In genomic region chr17:77322534-77323412, GRCh38 we compare ENCODE assay signal across 8 cellular contexts.
DNase-seq lines count a peak whose midpoint lies in the region; ATAC-seq, FAIRE-seq and TF ChIP-seq lines count a peak whose summit lies in the region.

No MANE protein-coding gene starts in this region.

- H3K9me3 ChIP-seq in PC-9 (ENCODE audit: insufficient read depth, low read depth) (no peaks in the 10 kb centered on the region), H1 (ENCODE audit: insufficient read depth in 2 of 2, low read depth in 1 of 2, low read length in 1 of 2) (no peaks in the 10 kb centered on the region), mucosa of descending colon (no peaks in the 10 kb centered on the region)

- H3K4me3 ChIP-seq in PC-9, result peak overlapping the region; percentile 82
- no peak overlapping the region for H3K4me3 ChIP-seq in H1 (ENCODE audit: extremely low read depth in 1 of 4, insufficient read depth in 2 of 4, low read depth in 3 of 4, low read length in 4 of 4)
- H3K4me3 ChIP-seq in mucosa of descending colon, result no peak overlapping the region

- H3K56ac ChIP-seq in H1 (replicated peaks; ENCODE audit: insufficient read length, low read depth, low read length), result no peak overlapping the region

- H3K36me3 Mint-ChIP-seq in activated naive CD4-positive, alpha-beta T cell treated with anti-CD3 and anti-CD28 coated beads for 36 hours (ENCODE audit: low read depth), result no peaks in the 10 kb centered on the region

- no peak overlapping the region for H3K4ac ChIP-seq in H1 (replicated peaks; ENCODE audit: insufficient read length, low read depth, low read length)

- DNase-seq in activated naive CD4-positive, alpha-beta T cell treated with anti-CD3 and anti-CD28 coated beads for 36 hours, result no peak
- no peak for DNase-seq in activated naive CD4-positive, alpha-beta T cell treated with anti-CD3 and anti-CD28 coated beads, Interleukin-2, amount 50 U/mL, for 16 hours
- peak; percentile 89 to 90 for DNase-seq in PC-9
- no peak for DNase-seq in H1 (ENCODE audit: low read depth in 1 of 2, low spot score in 2 of 2)
- DNase-seq in mucosa of descending colon, result peak; percentile 52 to 86 (median 67)
- DNase-seq in GM10248 (ENCODE audit: extremely low spot score), result no peak
- no peak for DNase-seq in GM13976 (ENCODE audit: low spot score)

- H3K9me2 ChIP-seq in PC-9 (ENCODE audit: insufficient read depth), result no peaks in the 10 kb centered on the region

- H3K23ac ChIP-seq in H1 (ENCODE audit: insufficient read length), result no peak overlapping the region

- H3K4me1 Mint-ChIP-seq in activated naive CD4-positive, alpha-beta T cell treated with anti-CD3 and anti-CD28 coated beads for 36 hours (ENCODE audit: low read depth), result peaks cover 62% of the 10 kb centered on the region

- no peaks in the 10 kb centered on the region for H3K27me3 ChIP-seq in PC-9 (ENCODE audit: insufficient read depth, low read depth)
- no peaks in the 10 kb centered on the region for H3K27me3 ChIP-seq in H1 (replicated peaks in 1 of 4; ENCODE audit: control insufficient read depth in 3 of 4, extremely low read depth in 1 of 4, insufficient read depth in 3 of 4, low read length in 3 of 4)

- 86% methylated on average over 28 of the region's 31 CpGs; no CpG with 5 or more reads in 1 of the 2 experiments for WGBS in H1 (ENCODE audit: extremely low coverage in 1 of 2, insufficient coverage in 1 of 2, insufficient read length in 1 of 2, insufficient replicate concordance in 2 of 2, low coverage in 1 of 2, low lambda C conversion rate in 2 of 2, missing lambda C conversion rate in 1 of 2), 2 experiments

- H3K36me3 ChIP-seq in PC-9 (ENCODE audit: low read depth), result no peaks in the 10 kb centered on the region
- no peaks in the 10 kb centered on the region for H3K36me3 ChIP-seq in H1 (ENCODE audit: control insufficient read depth in 2 of 4, insufficient read depth in 4 of 4, low read length in 3 of 4)
- H3K36me3 ChIP-seq in mucosa of descending colon (ENCODE audit: low read depth), result no peaks in the 10 kb centered on the region

- H2BK5ac ChIP-seq in H1 (ENCODE audit: low read depth, low read length), result peak overlapping the region; percentile 81; the same call in 1 of the 2 replicates

- H3K79me1 ChIP-seq in H1 (ENCODE audit: low read depth, low read length), result no peaks in the 10 kb centered on the region; the same call in none of the 2 replicates

- peak overlapping the region; percentile 53 for H3K27ac Mint-ChIP-seq in activated naive CD4-positive, alpha-beta T cell treated with anti-CD3 and anti-CD28 coated beads for 36 hours

- no peak overlapping the region for H2BK12ac ChIP-seq in H1 (ENCODE audit: low read depth, low read length)

- in situ Hi-C loops in GM13976 (cut with MboI; ENCODE audit: low sequenced_read_pairs, unreplicated experiment), result loop anchor here (10.0 kb wide), 1 partner anchor 172 kb away; no protein-coding TSS in a partner anchor

- intact Hi-C loops in activated naive CD4-positive, alpha-beta T cell treated with anti-CD3 and anti-CD28 coated beads for 36 hours (cut with micrococcal nuclease), result no loop called here
- intact Hi-C loops in PC-9 (cut with micrococcal nuclease; ENCODE audit: unreplicated experiment), result loop anchor here (1.0 to 5.0 kb wide), 3 partner anchors 35 to 235 kb away; no protein-coding TSS in a partner anchor
- intact Hi-C loops in mucosa of descending colon (cut with DNase I, micrococcal nuclease), result no loop called here

- no peak for TF ChIP-seq POLR2A in H1 (IDR thresholded peaks at IDR 0.05; ENCODE audit: control extremely low read depth in 1 of 2, low read depth in 2 of 2, low read length in 2 of 2)

- H3K27ac ChIP-seq in PC-9 (peak overlapping the region; percentile 95), H1 (ENCODE audit: low read depth, low read length) (no peak overlapping the region)

- no peak for TF ChIP-seq RAD21 in H1 (IDR thresholded peaks at IDR 0.05 in 1 of 2, conservative IDR thresholded peaks at IDR 0.05 in 1 of 2; ENCODE audit: low read depth in 2 of 2, low read length in 2 of 2)

- no peak overlapping the region for H2BK15ac ChIP-seq in H1 (ENCODE audit: low read length)

- no peak overlapping the region; the same call in 1 of the 2 replicates for H3K18ac ChIP-seq in H1 (ENCODE audit: extremely low read depth, low read length)

- H3K79me2 ChIP-seq in PC-9 (ENCODE audit: low read depth) (peaks cover 78% of the 10 kb centered on the region), H1 (ENCODE audit: control insufficient read depth in 1 of 2, insufficient read depth in 2 of 2, low read length in 2 of 2) (peaks cover 0 to 10% of the 10 kb centered on the region in 2 experiments; a peak in 1 of 4 replicates)

- no peak overlapping the region for H3K9ac ChIP-seq in H1 (replicated peaks in 1 of 4; ENCODE audit: extremely low read depth in 1 of 4, low read depth in 3 of 4, low read length in 3 of 4)

- no peak overlapping the region for H3K4me3 Mint-ChIP-seq in activated naive CD4-positive, alpha-beta T cell treated with anti-CD3 and anti-CD28 coated beads for 36 hours

- no peak overlapping the region for H2BK20ac ChIP-seq in H1 (ENCODE audit: low read length)

- H4K5ac ChIP-seq in H1 (ENCODE audit: insufficient read length, low read depth, low read length), result no peak overlapping the region

- H2AK5ac ChIP-seq in H1 (ENCODE audit: low read depth, low read length), result no peak overlapping the region; the same call in 1 of the 2 replicates

- no peak for TF ChIP-seq EP300 in H1 (IDR thresholded peaks at IDR 0.05; ENCODE audit: borderline replicate concordance in 1 of 2, low read depth in 2 of 2, low read length in 2 of 2)

- peaks cover 54% of the 10 kb centered on the region for H3F3A ChIP-seq in PC-9 (ENCODE audit: insufficient read depth, low read depth)

- H3K4me2 ChIP-seq in PC-9 (peak overlapping the region; percentile 99), H1 (ENCODE audit: insufficient read depth in 1 of 2, low read depth in 2 of 2, low read length in 2 of 2) (no peak overlapping the region)

- TSS peak; percentile 85 for BruUV-seq in PC-9 (replicated peaks; lab: Mats Ljungman, UMichigan)

- TF ChIP-seq CTCF in PC-9 (conservative IDR thresholded peaks at IDR 0.05) (no peak), H1 (IDR thresholded peaks at IDR 0.05; ENCODE audit: control extremely low read depth in 1 of 3, insufficient read depth in 1 of 3, low read depth in 1 of 3, low read length in 3 of 3) (no peak), mucosa of descending colon (IDR thresholded peaks at IDR 0.05) (no peak), GM10248 (IDR thresholded peaks at IDR 0.05; ENCODE audit: control extremely low read depth, extremely low read depth, low read depth, missing control alignments) (no peak), GM13976 (IDR thresholded peaks at IDR 0.05; ENCODE audit: borderline replicate concordance, control extremely low read depth, extremely low read depth, insufficient read depth, missing control alignments) (no peak)

- H4K20me1 ChIP-seq in PC-9 (ENCODE audit: insufficient read depth), result peaks cover 20% of the 10 kb centered on the region
- peaks cover 0 to 3% of the 10 kb centered on the region in 2 experiments for H4K20me1 ChIP-seq in H1 (replicated peaks in 1 of 2; ENCODE audit: control insufficient read depth in 1 of 2, insufficient read depth in 2 of 2, low read length in 2 of 2)

- no peak overlapping the region for H3K14ac ChIP-seq in H1 (ENCODE audit: insufficient read length)

- no peak overlapping the region for H2BK120ac ChIP-seq in H1 (replicated peaks; ENCODE audit: low read depth, low read length)

- no peak for FAIRE-seq in H1 (lab: Jason Lieb, UNC)

- peak overlapping the region; percentile 81 for H4K8ac ChIP-seq in H1 (ENCODE audit: extremely low read depth, insufficient read depth, low read length)

- H3K9me3 Mint-ChIP-seq in activated naive CD4-positive, alpha-beta T cell treated with anti-CD3 and anti-CD28 coated beads for 36 hours, result no peaks in the 10 kb centered on the region

- H3K27me3 Mint-ChIP-seq in activated naive CD4-positive, alpha-beta T cell treated with anti-CD3 and anti-CD28 coated beads for 36 hours (ENCODE audit: low read depth), result no peaks in the 10 kb centered on the region

- no peak overlapping the region for H4K91ac ChIP-seq in H1 (replicated peaks; ENCODE audit: insufficient read length, low read length)

- CTCF ChIA-PET in activated naive CD4-positive, alpha-beta T cell treated with anti-CD3 and anti-CD28 coated beads for 36 hours (lab: Charles Lee), result interaction anchor here (0.5 kb wide), 1 partner anchor 55 kb away, joined by 3 read pairs; no protein-coding TSS in a partner anchor
- CTCF ChIA-PET in PC-9 (lab: Charles Lee) (no interaction called here), H1 (lab: Charles Lee; ENCODE audit: partially characterized antibody) (interaction anchor here (0.8 to 2.2 kb wide), 9 partner anchors 9 to 178 kb away, joined by 3 to 6 read pairs (median 3); no protein-coding TSS in a partner anchor), GM10248 (lab: Yijun Ruan, JAX) (interaction anchor here (1.0 to 2.2 kb wide), 5 partner anchors 9 to 172 kb away, joined by 4 to 9 read pairs (median 6); no protein-coding TSS in a partner anchor)

- POLR2A ChIA-PET in PC-9 (lab: Charles Lee; ENCODE audit: unreplicated experiment) (interaction anchor here (0.5 to 0.8 kb wide), 9 partner anchors 36 to 1050 kb away, joined by 3 to 9 read pairs (median 4); no protein-coding TSS in a partner anchor), H1 (lab: Charles Lee; ENCODE audit: partially characterized antibody) (interaction anchor here (0.6 kb wide), 1 partner anchor 567 kb away, joined by 3 read pairs; no protein-coding TSS in a partner anchor), GM10248 (lab: Yijun Ruan, JAX) (interaction anchor here (0.6 to 1.0 kb wide), 2 partner anchors 122 to 277 kb away, joined by 3 to 6 read pairs; no protein-coding TSS in a partner anchor)

- H2AFZ ChIP-seq in PC-9 (no peak overlapping the region), H1 (ENCODE audit: low read length) (no peak overlapping the region)

- H3K23me2 ChIP-seq in H1 (ENCODE audit: low read depth, low read length), result no peaks in the 10 kb centered on the region

- H3K4me1 ChIP-seq in PC-9 (replicated peaks; ENCODE audit: insufficient read depth) (peaks cover 38% of the 10 kb centered on the region), H1 (replicated peaks in 1 of 4; ENCODE audit: control insufficient read depth in 3 of 4, insufficient read depth in 4 of 4, low read length in 3 of 4) (peaks cover 0 to 27% (median 4%) of the 10 kb centered on the region in 4 experiments; a peak in 5 of 7 replicates), mucosa of descending colon (ENCODE audit: low read depth) (peaks cover 64% of the 10 kb centered on the region)

- ATAC-seq in mucosa of descending colon (peak; percentile 36), GM18907 (IDR thresholded peaks at IDR 0.05; ENCODE audit: unreplicated experiment) (no peak)

TF ChIP-seq in H1, 55 proteins besides CTCF, POLR2A, EP300 and RAD21:
- TF ChIP-seq GABPA (IDR thresholded peaks at IDR 0.05; ENCODE audit: borderline replicate concordance, insufficient read depth, low read length), result no peak
- no peak for TF ChIP-seq CHD1 (IDR thresholded peaks at IDR 0.05; ENCODE audit: low read depth, low read length)
- TF ChIP-seq JUND (IDR thresholded peaks at IDR 0.05; ENCODE audit: low read length), result 0 out of 2 replicates have a peak, but pooled peaks have one; percentile 22

Comparison
In these comparisons a context has a peak if more than half of its experiments do, and no peak if none do; other contexts are left out.
1. DNase-seq: peak in PC-9 (2 of 2) and mucosa of descending colon (3 of 3); none in activated naive CD4-positive, alpha-beta T cell treated with anti-CD3 and anti-CD28 coated beads for 36 hours (single experiment), activated naive CD4-positive, alpha-beta T cell treated with anti-CD3 and anti-CD28 coated beads, Interleukin-2, amount 50 U/mL, for 16 hours (single experiment), H1 (0 of 2), GM10248 (single experiment) and GM13976 (single experiment).